ENCODE assay signal across 1 cellular context in genomic region chr6:27267865-27268444, GRCh38.
TF ChIP-seq lines count a peak whose summit lies in the region.

No MANE protein-coding gene starts in this region.

TF ChIP-seq in SK-N-SH, 30 proteins besides CTCF, POLR2A, EP300 and RAD21 (continued from another document):
- TF ChIP-seq IRF3 (IDR thresholded peaks at IDR 0.05; ENCODE audit: low read depth, low read length): no peak
- TF ChIP-seq, protein P1, sequence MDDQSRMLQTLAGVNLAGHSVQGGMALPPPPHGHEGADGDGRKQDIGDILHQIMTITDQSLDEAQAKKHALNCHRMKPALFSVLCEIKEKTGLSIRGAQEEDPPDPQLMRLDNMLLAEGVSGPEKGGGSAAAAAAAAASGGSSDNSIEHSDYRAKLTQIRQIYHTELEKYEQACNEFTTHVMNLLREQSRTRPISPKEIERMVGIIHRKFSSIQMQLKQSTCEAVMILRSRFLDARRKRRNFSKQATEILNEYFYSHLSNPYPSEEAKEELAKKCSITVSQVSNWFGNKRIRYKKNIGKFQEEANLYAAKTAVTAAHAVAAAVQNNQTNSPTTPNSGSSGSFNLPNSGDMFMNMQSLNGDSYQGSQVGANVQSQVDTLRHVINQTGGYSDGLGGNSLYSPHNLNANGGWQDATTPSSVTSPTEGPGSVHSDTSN (IDR thresholded peaks at IDR 0.05): no peak
- TF ChIP-seq, protein P2, sequence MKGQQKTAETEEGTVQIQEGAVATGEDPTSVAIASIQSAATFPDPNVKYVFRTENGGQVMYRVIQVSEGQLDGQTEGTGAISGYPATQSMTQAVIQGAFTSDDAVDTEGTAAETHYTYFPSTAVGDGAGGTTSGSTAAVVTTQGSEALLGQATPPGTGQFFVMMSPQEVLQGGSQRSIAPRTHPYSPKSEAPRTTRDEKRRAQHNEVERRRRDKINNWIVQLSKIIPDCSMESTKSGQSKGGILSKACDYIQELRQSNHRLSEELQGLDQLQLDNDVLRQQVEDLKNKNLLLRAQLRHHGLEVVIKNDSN (IDR thresholded peaks at IDR 0.05; ENCODE audit: borderline replicate concordance, low read depth): no peak
- TF ChIP-seq TAF1 (IDR thresholded peaks at IDR 0.05; ENCODE audit: borderline replicate concordance, low read depth, low read length): no peak
- TF ChIP-seq EZH2phosphoT487 (IDR thresholded peaks at IDR 0.05; ENCODE audit: borderline replicate concordance, low read depth): no peak
- TF ChIP-seq CHD2 (IDR thresholded peaks at IDR 0.05; ENCODE audit: low read length, partially characterized antibody): no peak
